In the genomic region with DNA sequence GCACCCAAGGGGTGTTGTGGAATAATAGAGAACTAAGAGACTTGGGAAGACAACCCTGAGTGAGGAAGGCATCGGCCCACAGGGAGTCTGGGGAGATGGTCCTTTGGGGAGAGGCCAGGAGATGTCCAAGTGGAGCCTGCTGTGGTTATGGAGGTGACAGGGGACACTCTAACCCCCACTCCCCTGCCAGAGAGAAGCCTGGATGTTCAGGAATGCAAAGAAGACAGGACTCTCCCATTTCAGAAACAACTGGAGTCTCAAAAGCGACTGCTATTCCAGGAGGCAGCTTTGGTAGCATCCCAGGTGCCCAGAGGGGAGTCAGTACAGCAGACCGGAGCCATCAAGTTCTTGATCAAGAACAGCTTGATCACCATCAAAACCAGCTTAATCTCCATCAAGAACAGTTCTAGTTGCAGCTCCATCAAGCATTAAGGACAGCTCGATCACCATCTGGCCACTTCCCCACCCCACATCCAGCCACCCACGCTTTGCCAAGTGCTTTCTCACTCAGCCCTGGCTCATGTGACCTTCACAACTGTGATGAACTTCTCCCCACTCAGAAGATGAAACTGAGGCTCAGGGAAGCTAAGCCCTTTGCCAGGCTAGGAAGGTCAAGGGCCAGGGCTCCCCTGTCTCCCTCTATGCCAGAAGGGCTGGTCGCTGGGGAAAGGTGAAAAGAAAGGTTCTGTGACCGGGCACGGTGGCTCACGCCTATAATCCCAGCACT, we compare ENCODE assay signal across 9 cellular contexts. TPM values are rescaled to one million over a fixed set of nuclear protein-coding genes. Genes with fewer than 3 reads are reported as not detected.
DNase-seq lines count a peak whose midpoint lies in the region; ATAC-seq, FAIRE-seq and TF ChIP-seq lines count a peak whose summit lies in the region.
"Had no signal": no experiment of that assay in that cellular context is flagged by ENCODE, and none has a peak within 500 bp of the region (broad histone marks: within the 10 kb centered on the region; RNA-seq: fewer than 3 reads in every experiment).

No MANE protein-coding gene starts in this region.

- ATAC-seq in effector memory CD8-positive, alpha-beta T cell (replicated peaks) = no peak
- no peak for ATAC-seq in HG02970 (IDR thresholded peaks at IDR 0.05; ENCODE audit: low FRiP score, unreplicated experiment)
- no peak for ATAC-seq in HG03460 (IDR thresholded peaks at IDR 0.05; ENCODE audit: unreplicated experiment)

- peak overlapping the region; percentile 81 for H3K4me3 ChIP-seq in GM12865 (ENCODE audit: low read depth, low read length)
- H3K4me3 ChIP-seq in OCI-LY7 (ENCODE audit: low read depth, low read length, poor library complexity, severe bottlenecking) = peak overlapping the region; percentile 93
- peak overlapping the region; percentile 37 to 61 for H3K4me3 ChIP-seq in small intestine (ENCODE audit: low read depth in 1 of 2, low read length in 2 of 2)

- no peak overlapping the region for H2AFZ ChIP-seq in OCI-LY7 (ENCODE audit: low read length)

- no peak for FAIRE-seq in small intestine (lab: Jason Lieb, UNC)

- peak overlapping the region; percentile 95 for H3K4me2 ChIP-seq in OCI-LY7 (ENCODE audit: low read length)

- peaks cover 35% of the 10 kb centered on the region for H3K79me2 ChIP-seq in OCI-LY7 (ENCODE audit: insufficient read depth, low read depth, low read length)

- H3K4me1 ChIP-seq in OCI-LY7 (ENCODE audit: insufficient read depth, low read length, poor library complexity, severe bottlenecking) = peaks cover 79% of the 10 kb centered on the region
- H3K4me1 ChIP-seq in small intestine (ENCODE audit: control insufficient read depth in 2 of 2, insufficient read depth in 1 of 2, low read depth in 1 of 2, low read length in 1 of 2) = no peaks in the 10 kb centered on the region

- peak; percentile 67 for DNase-seq in GM12865 (ENCODE audit: low read depth)
- DNase-seq in OCI-LY7 (ENCODE audit: low spot score) = peak; percentile 50
- DNase-seq in effector memory CD8-positive, alpha-beta T cell = no peak
- DNase-seq in small intestine = no peak
- no peak for DNase-seq in NCI-H146 treated with DMSO at 0.1 percent for 48 hours (lab: John Stamatoyannopoulos, UW; ENCODE audit: unreplicated experiment)
- DNase-seq in GF-D8 (lab: John Stamatoyannopoulos, UW) = no peak

- H3K27ac Mint-ChIP-seq in effector memory CD8-positive, alpha-beta T cell = peak overlapping the region; percentile 86 to 95

- CTCF ChIA-PET in OCI-LY7 (lab: Charles Lee; ENCODE audit: unreplicated experiment) = interaction anchor here (0.7 to 3.9 kb wide), 7 partner anchors 10 to 34 kb away, joined by 3 to 37 read pairs (median 4); a partner anchor contains a TSS

- H3K27ac ChIP-seq in OCI-LY7 (ENCODE audit: low read depth, low read length, poor library complexity, severe bottlenecking) (peak overlapping the region; percentile 91), small intestine (ENCODE audit: low read depth in 1 of 2, low read length in 1 of 2) (peak overlapping the region in 1 of 2 donors; percentile 36)

- TF ChIP-seq CTCF in GM12865 (IDR thresholded peaks at IDR 0.05; ENCODE audit: insufficient read depth, low read depth, low read length, missing control alignments) (no peak), OCI-LY7 (conservative IDR thresholded peaks at IDR 0.05; ENCODE audit: low read length) (no peak)

- WGBS in small intestine, 3 donors = 66 to 77% (median 68%) methylated on average over 9 of the region's 9 CpGs

- no peaks in the 10 kb centered on the region for H4K20me1 ChIP-seq in OCI-LY7 (ENCODE audit: insufficient read depth, low read length)

- no peaks in the 10 kb centered on the region for H3K27me3 Mint-ChIP-seq in effector memory CD8-positive, alpha-beta T cell

- no peaks in the 10 kb centered on the region for H3K27me3 ChIP-seq in small intestine (ENCODE audit: control insufficient read depth in 2 of 2, insufficient read depth in 2 of 2, low read length in 2 of 2)

- H3K36me3 Mint-ChIP-seq in effector memory CD8-positive, alpha-beta T cell (ENCODE audit: insufficient read depth) = peaks cover 52% of the 10 kb centered on the region

- no peaks in the 10 kb centered on the region for H3K9me3 ChIP-seq in OCI-LY7 (ENCODE audit: low read length)
- H3K9me3 ChIP-seq in small intestine (ENCODE audit: control insufficient read depth, low read depth) = no peaks in the 10 kb centered on the region

- peak overlapping the region; percentile 99 to 100 for H3K4me3 Mint-ChIP-seq in effector memory CD8-positive, alpha-beta T cell

- peaks cover 61 to 77% of the 10 kb centered on the region in 2 donors for H3K4me1 Mint-ChIP-seq in effector memory CD8-positive, alpha-beta T cell (ENCODE audit: low read depth in 2 of 2)

- intact Hi-C loops in OCI-LY7 (cut with micrococcal nuclease; ENCODE audit: unreplicated experiment) = loop anchor here (10.0 kb wide), 1 partner anchor 226 kb away; no protein-coding TSS in a partner anchor

- BruUV-seq in OCI-LY7 (replicated peaks; lab: Mats Ljungman, UMichigan) = no TSS peak

- H3K9me3 Mint-ChIP-seq in effector memory CD8-positive, alpha-beta T cell = no peaks in the 10 kb centered on the region

- H3K36me3 ChIP-seq in OCI-LY7 (ENCODE audit: insufficient read depth, low read length) = peaks cover 42% of the 10 kb centered on the region
- H3K36me3 ChIP-seq in small intestine (ENCODE audit: control insufficient read depth in 2 of 2, insufficient read depth in 2 of 2, low read length in 2 of 2) = peaks cover 0 to 2% of the 10 kb centered on the region in 2 donors

- H3K9me2 ChIP-seq in OCI-LY7 (ENCODE audit: insufficient read depth, low read length) = no peaks in the 10 kb centered on the region

- POLR2A ChIA-PET in OCI-LY7 (lab: Charles Lee) = interaction anchor here (0.6 to 11.7 kb wide), 8 partner anchors 10 to 105 kb away, joined by 3 to 273 read pairs (median 3); a partner anchor contains a TSS

RNA-seq across cellular contexts. Expression of a gene that starts 0.7 kb away (rescaled TPM):
- total RNA-seq in OCI-LY7 (2014; rRNA removed; shearing (Covaris generic)) = 409 and 470 TPM in 2 replicates
- total RNA-seq in OCI-LY7 (2022) = 677 and 769 TPM in 2 replicates
- 100 to 1,000 TPM in 1 of 3 donors, 10 to 100 TPM in 2; 31.1 to 116 (median 42.5) TPM for polyA plus RNA-seq in small intestine

RNA-seq across cellular contexts. Expression of a gene that starts 12.1 kb away (rescaled TPM):
- total RNA-seq in OCI-LY7 (2014; rRNA removed; shearing (Covaris generic)) = 74.2 and 75.8 TPM in 2 replicates
- 98.6 and 111 TPM in 2 replicates for total RNA-seq in OCI-LY7 (2022)
- polyA plus RNA-seq in small intestine = 10 to 100 TPM in 1 of 3 donors, 1 to 10 TPM in 2; 1.1 to 20.2 (median 2.7) TPM

RNA-seq across cellular contexts. Expression of a gene that starts 35.4 kb away (rescaled TPM):
- total RNA-seq in OCI-LY7 (2014; rRNA removed; shearing (Covaris generic)) = 1.3 and 4.4 TPM in 2 replicates
- 3.0 and 5.5 TPM in 2 replicates for total RNA-seq in OCI-LY7 (2022)
- polyA plus RNA-seq in small intestine = 100 to 1,000 TPM in 2 of 3 donors, 1 to 10 TPM in 1; 6.7 to 267 (median 121) TPM

RNA-seq across cellular contexts. Expression of a gene that starts 38.6 kb away (rescaled TPM):
- total RNA-seq in OCI-LY7 (2014; rRNA removed; shearing (Covaris generic)) = 18.6 and 25.3 TPM in 2 replicates
- 58.6 and 60.9 TPM in 2 replicates for total RNA-seq in OCI-LY7 (2022)
- 100 to 1,000 TPM; 157 to 238 (median 199) TPM for polyA plus RNA-seq in small intestine

RNA-seq across cellular contexts. Expression of a gene that starts 54.0 kb away (rescaled TPM):
- total RNA-seq in OCI-LY7 (2014; rRNA removed; shearing (Covaris generic)) = not detected in 2 replicates
- not detected in 2 replicates for total RNA-seq in OCI-LY7 (2022)
- polyA plus RNA-seq in small intestine = under 1 TPM in 1 of 3 donors, not detected in 2; 0.07 TPM
- total RNA-seq: lower leg skin had no signal

Comparison
In these comparisons a context has a peak if more than half of its experiments do, and no peak if none do; other contexts are left out.
1. DNase-seq: peak in GM12865 (single experiment) and OCI-LY7 (single experiment); none in effector memory CD8-positive, alpha-beta T cell (0 of 3), small intestine (single experiment), NCI-H146 treated with DMSO at 0.1 percent for 48 hours (single experiment) and GF-D8 (single experiment).
2. Peak in every context shown above with its lines, with median percentiles within 50 percentile points of each other: H3K4me3 ChIP-seq.